8 cellular contexts compared by ENCODE assay signal in genomic region chr9:16704489-16705111, GRCh38.
DNase-seq lines count a peak whose midpoint lies in the region; ATAC-seq and TF ChIP-seq lines count a peak whose summit lies in the region.

No MANE protein-coding gene starts in this region.

- ATAC-seq in HG03095 (IDR thresholded peaks at IDR 0.05; ENCODE audit: unreplicated experiment) (no peak), HG03457 (IDR thresholded peaks at IDR 0.05; ENCODE audit: unreplicated experiment) (no peak)

- no peak overlapping the region for H2BK120ac ChIP-seq in mesendoderm (ENCODE audit: low read depth, low read length)

- H3K36me3 Mint-ChIP-seq in endothelial cell (ENCODE audit: low read depth, unreplicated experiment) = no peaks in the 10 kb centered on the region
- H3K36me3 Mint-ChIP-seq in type B pancreatic cell = no peaks in the 10 kb centered on the region
- no peaks in the 10 kb centered on the region for H3K36me3 Mint-ChIP-seq in progenitor cell of endocrine pancreas (ENCODE audit: insufficient read depth)

- no peak overlapping the region for H2BK15ac ChIP-seq in mesendoderm (replicated peaks; ENCODE audit: low read depth)

- H3K4me3 Mint-ChIP-seq in endothelial cell (ENCODE audit: unreplicated experiment) (no peak overlapping the region), type B pancreatic cell (peak overlapping the region; percentile 83), progenitor cell of endocrine pancreas (ENCODE audit: low read depth) (no peak overlapping the region)

- peak overlapping the region; percentile 85 for H3K27ac Mint-ChIP-seq in endothelial cell (ENCODE audit: unreplicated experiment)
- H3K27ac Mint-ChIP-seq in type B pancreatic cell = peak overlapping the region; percentile 93
- H3K27ac Mint-ChIP-seq in progenitor cell of endocrine pancreas = no peak overlapping the region

- no peak overlapping the region for H3K4me3 ChIP-seq in mesendoderm (ENCODE audit: low read length)

- H3K9me3 Mint-ChIP-seq in endothelial cell (ENCODE audit: unreplicated experiment) (no peaks in the 10 kb centered on the region), type B pancreatic cell (no peaks in the 10 kb centered on the region), progenitor cell of endocrine pancreas (ENCODE audit: low read depth) (no peaks in the 10 kb centered on the region)

- peak; percentile 73 for DNase-seq in NCI-H2227 treated with DMSO at 0.1 percent for 48 hours (lab: John Stamatoyannopoulos, UW)
- DNase-seq in endothelial cell (ENCODE audit: low spot score) = peak; percentile 19
- DNase-seq in mesendoderm = peak; percentile 91
- DNase-seq in type B pancreatic cell (ENCODE audit: extremely low spot score, unreplicated experiment) = no peak
- no peak for DNase-seq in progenitor cell of endocrine pancreas (ENCODE audit: low spot score, unreplicated experiment)
- DNase-seq in T1000 (lab: John Stamatoyannopoulos, UW) = no peak

- H3K27me3 Mint-ChIP-seq in endothelial cell (ENCODE audit: unreplicated experiment) (peaks cover 4% of the 10 kb centered on the region), type B pancreatic cell (peaks cover 6% of the 10 kb centered on the region), progenitor cell of endocrine pancreas (peaks cover 16% of the 10 kb centered on the region)

- peak overlapping the region; percentile 13 for H3K18ac ChIP-seq in mesendoderm (ENCODE audit: low read length)

- no peak overlapping the region for H4K8ac ChIP-seq in mesendoderm (ENCODE audit: low read depth, low read length)

- H3K4me1 ChIP-seq in mesendoderm (ENCODE audit: control insufficient read depth, low read depth, low read length) = peaks cover 4% of the 10 kb centered on the region

- H3K56ac ChIP-seq in mesendoderm (ENCODE audit: low read length) = peak overlapping the region; percentile 76

- no peaks in the 10 kb centered on the region for H3K27me3 ChIP-seq in mesendoderm (ENCODE audit: insufficient read depth, low read length, poor library complexity)

- H4K5ac ChIP-seq in mesendoderm (ENCODE audit: low read length) = no peak overlapping the region

- H2BK5ac ChIP-seq in mesendoderm (ENCODE audit: low read length) = peak overlapping the region; percentile 64

- WGBS in mesendoderm (ENCODE audit: extremely low coverage, insufficient coverage, low lambda C conversion rate) = no CpG with 5 or more reads among the region's 9 CpGs

- H3K36me3 ChIP-seq in mesendoderm (ENCODE audit: control insufficient read depth, insufficient read depth, low read length) = no peaks in the 10 kb centered on the region

- H3K9ac ChIP-seq in mesendoderm (ENCODE audit: low read length) = peak overlapping the region; percentile 43

- H2AK5ac ChIP-seq in mesendoderm (ENCODE audit: low read length) = no peak overlapping the region

- peak overlapping the region; percentile 49 for H3K27ac ChIP-seq in mesendoderm (ENCODE audit: low read depth, low read length)

- no peak overlapping the region for H3K23ac ChIP-seq in mesendoderm (ENCODE audit: low read length)

- no peak for TF ChIP-seq CTCF in endothelial cell (IDR thresholded peaks at IDR 0.05; ENCODE audit: unreplicated experiment)
- no peak for TF ChIP-seq CTCF in type B pancreatic cell (conservative IDR thresholded peaks at IDR 0.05)
- no peak for TF ChIP-seq CTCF in progenitor cell of endocrine pancreas (IDR thresholded peaks at IDR 0.05; ENCODE audit: unreplicated experiment)

- no peak overlapping the region for H3K4ac ChIP-seq in mesendoderm (ENCODE audit: low read depth, low read length)

- peaks cover 24% of the 10 kb centered on the region for H3K4me1 Mint-ChIP-seq in endothelial cell (ENCODE audit: unreplicated experiment)
- H3K4me1 Mint-ChIP-seq in type B pancreatic cell (ENCODE audit: unreplicated experiment) = peaks cover 46% of the 10 kb centered on the region
- peaks cover 20% of the 10 kb centered on the region for H3K4me1 Mint-ChIP-seq in progenitor cell of endocrine pancreas (ENCODE audit: low read depth)

- no peaks in the 10 kb centered on the region for H3K79me2 ChIP-seq in mesendoderm (ENCODE audit: control insufficient read depth, insufficient read depth, low read length)

- peak overlapping the region; percentile 28 for H3K4me2 ChIP-seq in mesendoderm (ENCODE audit: low read length)

- no peaks in the 10 kb centered on the region for H3K79me1 ChIP-seq in mesendoderm (ENCODE audit: low read length)

Comparison
In these comparisons a context has a peak if more than half of its experiments do, and no peak if none do; other contexts are left out.
1. DNase-seq: peak in NCI-H2227 treated with DMSO at 0.1 percent for 48 hours (single experiment), endothelial cell (single experiment) and mesendoderm (single experiment); none in type B pancreatic cell (single experiment), progenitor cell of endocrine pancreas (single experiment) and T1000 (single experiment).